21 cellular contexts compared by ENCODE assay signal in genomic region chr14:79011920-79012204, GRCh38.
DNase-seq lines count a peak whose midpoint lies in the region; FAIRE-seq and TF ChIP-seq lines count a peak whose summit lies in the region.
"Had no signal": no experiment of that assay in that cellular context is flagged by ENCODE, and none has a peak within 500 bp of the region (broad histone marks: within the 10 kb centered on the region; RNA-seq: fewer than 3 reads in every experiment).

No MANE protein-coding gene starts in this region.

- DNase-seq in ELR (ENCODE audit: low read depth) (peak; percentile 79), RCC 7860 (ENCODE audit: low spot score) (peak; percentile 19), choroid plexus epithelial cell (ENCODE audit: low read depth) (peak; percentile 47), renal cortical epithelial cell (ENCODE audit: low read depth) (peak; percentile 32), D721Med (ENCODE audit: insufficient read length, low spot score) (no peak), EL (no peak), UCSD-AML1 (lab: John Stamatoyannopoulos, UW; ENCODE audit: unreplicated experiment) (no peak)
- no peak for DNase-seq in activated effector memory CD4-positive, alpha-beta T cell treated with anti-CD3 and anti-CD28 coated beads, Interleukin-2, amount 50 U/mL, for 16 hours
- DNase-seq: activated CD4-positive, alpha-beta T cell treated with anti-CD3 and anti-CD28 coated beads, Interleukin-2, amount 10 ng/mL, durations not matched to agents 7 days and 5 days; activated CD8-positive, alpha-beta memory T cell treated with anti-CD3 and anti-CD28 coated beads, Interleukin-2, amount 10 ng/mL, durations not matched to agents 7 days and 5 days; activated naive CD4-positive, alpha-beta T cell; activated T-cell treated with anti-CD3 and anti-CD28 coated beads, Interleukin-2, amount 50 U/mL, for 48 hours; CD4-positive, CD25-positive, alpha-beta regulatory T cell; heart right ventricle; NCI-H748 treated with DMSO at 0.1 percent for 48 hours; posterior cingulate gyrus; Right ventricle myocardium superior; stimulated activated CD4-positive, alpha-beta T cell treated with anti-CD3 and anti-CD28 coated beads, Interleukin-15, amount 100 ng/mL, for 24 hours; stimulated activated naive B cell treated with anti-CD40 and anti-IgM and Interleukin-4, amounts not matched to agents 10 μg/mL and 1 μg/mL and 100 μg/mL, for 72 hours; upper lobe of left lung had no signal

- FAIRE-seq in RCC 7860 (lab: Jason Lieb, UNC) (no peak), D721Med (lab: Jason Lieb, UNC) (no peak)

- TF ChIP-seq CTCF in choroid plexus epithelial cell (conservative IDR thresholded peaks at IDR 0.05; ENCODE audit: low read depth, low read length) (no peak), D721Med (IDR thresholded peaks at IDR 0.05; ENCODE audit: insufficient read depth, missing control alignments) (no peak)

- H3K4me3 ChIP-seq in choroid plexus epithelial cell (ENCODE audit: low read depth, low read length) = no peak overlapping the region
- H3K4me3 ChIP-seq: heart right ventricle, neural progenitor cell, upper lobe of left lung had no signal

Comparison
In these comparisons a context has a peak if more than half of its experiments do, and no peak if none do; other contexts are left out.
1. DNase-seq: peak in ELR (single experiment), RCC 7860 (single experiment), choroid plexus epithelial cell (single experiment) and renal cortical epithelial cell (single experiment); none in activated effector memory CD4-positive, alpha-beta T cell treated with anti-CD3 and anti-CD28 coated beads, Interleukin-2, amount 50 U/mL, for 16 hours (single experiment), D721Med (single experiment), EL (single experiment) and UCSD-AML1 (single experiment).